ENCODE assay signal across 1 cellular context in the genomic region with DNA sequence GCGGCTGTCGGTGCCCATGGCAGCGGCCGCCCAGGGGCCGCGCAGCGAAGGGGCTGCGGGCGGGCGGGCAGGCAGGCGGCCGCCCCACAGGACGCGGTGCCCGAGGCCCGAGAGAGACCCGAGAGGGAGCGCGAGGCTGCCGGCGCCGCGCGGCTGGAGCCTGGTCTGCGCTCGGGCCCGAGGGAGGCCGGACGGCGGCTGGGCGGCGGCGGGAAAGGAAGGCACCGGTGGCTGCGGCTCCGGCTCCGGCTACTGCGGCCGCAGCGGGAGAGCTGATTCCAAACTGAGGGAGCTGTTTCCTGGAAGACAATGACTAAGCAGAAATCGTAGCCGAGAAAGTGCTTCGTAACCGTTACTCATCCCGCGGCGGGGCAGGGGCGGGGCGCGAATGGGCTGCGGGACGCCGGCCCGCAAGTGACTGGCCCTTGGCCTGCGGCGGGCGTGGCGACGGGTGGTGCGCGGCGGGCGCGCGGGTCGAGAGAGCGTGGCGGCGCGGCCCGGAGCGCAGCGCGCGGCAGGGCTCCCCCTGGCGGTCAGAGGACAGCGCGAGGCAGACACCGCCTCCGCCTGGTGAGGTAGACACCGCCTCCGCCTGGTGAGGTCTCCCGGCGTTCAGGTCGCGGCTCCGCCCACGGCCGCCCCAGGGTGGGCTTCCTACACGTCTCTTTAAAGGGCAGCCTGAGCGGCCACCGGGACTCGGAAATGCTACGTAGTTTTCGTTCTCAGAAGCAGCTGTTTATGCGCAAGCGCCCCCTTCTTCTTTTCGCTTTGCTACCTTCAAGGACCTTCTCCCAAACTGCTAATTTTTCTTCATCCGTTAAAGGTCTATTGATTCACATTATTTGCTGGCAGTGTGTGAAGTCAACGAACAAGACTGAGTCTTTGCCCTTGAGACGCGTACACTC.
TF ChIP-seq lines count a peak whose summit lies in the region.

A gene with protein sequence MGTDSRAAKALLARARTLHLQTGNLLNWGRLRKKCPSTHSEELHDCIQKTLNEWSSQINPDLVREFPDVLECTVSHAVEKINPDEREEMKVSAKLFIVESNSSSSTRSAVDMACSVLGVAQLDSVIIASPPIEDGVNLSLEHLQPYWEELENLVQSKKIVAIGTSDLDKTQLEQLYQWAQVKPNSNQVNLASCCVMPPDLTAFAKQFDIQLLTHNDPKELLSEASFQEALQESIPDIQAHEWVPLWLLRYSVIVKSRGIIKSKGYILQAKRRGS (minus strand): TSS at position 285 of the 905 bp plus-strand sequence. CDS start 267 bp downstream, at position 18.

TF ChIP-seq in WTC11, 78 proteins besides CTCF, POLR2A, EP300 and RAD21 (continued from another document and continues in another):
- TF ChIP-seq, protein P1, sequence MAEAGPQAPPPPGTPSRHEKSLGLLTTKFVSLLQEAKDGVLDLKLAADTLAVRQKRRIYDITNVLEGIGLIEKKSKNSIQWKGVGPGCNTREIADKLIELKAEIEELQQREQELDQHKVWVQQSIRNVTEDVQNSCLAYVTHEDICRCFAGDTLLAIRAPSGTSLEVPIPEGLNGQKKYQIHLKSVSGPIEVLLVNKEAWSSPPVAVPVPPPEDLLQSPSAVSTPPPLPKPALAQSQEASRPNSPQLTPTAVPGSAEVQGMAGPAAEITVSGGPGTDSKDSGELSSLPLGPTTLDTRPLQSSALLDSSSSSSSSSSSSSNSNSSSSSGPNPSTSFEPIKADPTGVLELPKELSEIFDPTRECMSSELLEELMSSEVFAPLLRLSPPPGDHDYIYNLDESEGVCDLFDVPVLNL (CRISPR knock-in tag; IDR thresholded peaks at IDR 0.05; ENCODE audit: borderline replicate concordance, low read depth) = no peak
- TF ChIP-seq NR2C2 (CRISPR knock-in tag; IDR thresholded peaks at IDR 0.05) (no peak), CREB1 (CRISPR knock-in tag; IDR thresholded peaks at IDR 0.05) (no peak), ZNF396 (CRISPR knock-in tag; IDR thresholded peaks at IDR 0.05; ENCODE audit: borderline replicate concordance) (no peak), ZNF138 (CRISPR knock-in tag; conservative IDR thresholded peaks at IDR 0.05) (no peak), ATF1 (CRISPR knock-in tag; IDR thresholded peaks at IDR 0.05) (no peak), KAT7 (CRISPR knock-in tag; IDR thresholded peaks at IDR 0.05; ENCODE audit: borderline replicate concordance) (peak; percentile 65; the same call in 1 of the 2 replicates), ZNF671 (CRISPR knock-in tag; IDR thresholded peaks at IDR 0.05) (no peak), HMGA2 (CRISPR knock-in tag; IDR thresholded peaks at IDR 0.05) (no peak), GRHL2 (CRISPR knock-in tag; IDR thresholded peaks at IDR 0.05; ENCODE audit: insufficient replicate concordance, severe bottlenecking) (no peak), FOXP1 (CRISPR knock-in tag; IDR thresholded peaks at IDR 0.05; ENCODE audit: borderline replicate concordance) (peak; percentile 72; the same call in 1 of the 2 replicates), TEAD1 (CRISPR knock-in tag; IDR thresholded peaks at IDR 0.05) (no peak), ZNF232 (CRISPR knock-in tag; IDR thresholded peaks at IDR 0.05) (no peak), ZNF121 (CRISPR knock-in tag; IDR thresholded peaks at IDR 0.05) (no peak; the same call in 1 of the 2 replicates), ETV6 (CRISPR knock-in tag; IDR thresholded peaks at IDR 0.05) (0 out of 2 replicates have a peak, but pooled peaks have one; percentile 68), PRRX2 (CRISPR knock-in tag; IDR thresholded peaks at IDR 0.05) (no peak), IRF2 (CRISPR knock-in tag; IDR thresholded peaks at IDR 0.05; ENCODE audit: borderline replicate concordance, low read depth) (no peak), NR1H2 (CRISPR knock-in tag; IDR thresholded peaks at IDR 0.05) (no peak), RORB (CRISPR knock-in tag; IDR thresholded peaks at IDR 0.05) (no peak), NFATC4 (CRISPR knock-in tag; IDR thresholded peaks at IDR 0.05) (no peak; the same call in 1 of the 2 replicates), MYBL2 (CRISPR knock-in tag; IDR thresholded peaks at IDR 0.05) (no peak)
- TF ChIP-seq, protein P2, sequence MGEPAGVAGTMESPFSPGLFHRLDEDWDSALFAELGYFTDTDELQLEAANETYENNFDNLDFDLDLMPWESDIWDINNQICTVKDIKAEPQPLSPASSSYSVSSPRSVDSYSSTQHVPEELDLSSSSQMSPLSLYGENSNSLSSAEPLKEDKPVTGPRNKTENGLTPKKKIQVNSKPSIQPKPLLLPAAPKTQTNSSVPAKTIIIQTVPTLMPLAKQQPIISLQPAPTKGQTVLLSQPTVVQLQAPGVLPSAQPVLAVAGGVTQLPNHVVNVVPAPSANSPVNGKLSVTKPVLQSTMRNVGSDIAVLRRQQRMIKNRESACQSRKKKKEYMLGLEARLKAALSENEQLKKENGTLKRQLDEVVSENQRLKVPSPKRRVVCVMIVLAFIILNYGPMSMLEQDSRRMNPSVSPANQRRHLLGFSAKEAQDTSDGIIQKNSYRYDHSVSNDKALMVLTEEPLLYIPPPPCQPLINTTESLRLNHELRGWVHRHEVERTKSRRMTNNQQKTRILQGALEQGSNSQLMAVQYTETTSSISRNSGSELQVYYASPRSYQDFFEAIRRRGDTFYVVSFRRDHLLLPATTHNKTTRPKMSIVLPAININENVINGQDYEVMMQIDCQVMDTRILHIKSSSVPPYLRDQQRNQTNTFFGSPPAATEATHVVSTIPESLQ (CRISPR knock-in tag; IDR thresholded peaks at IDR 0.05) = no peak
- TF ChIP-seq, protein P3, sequence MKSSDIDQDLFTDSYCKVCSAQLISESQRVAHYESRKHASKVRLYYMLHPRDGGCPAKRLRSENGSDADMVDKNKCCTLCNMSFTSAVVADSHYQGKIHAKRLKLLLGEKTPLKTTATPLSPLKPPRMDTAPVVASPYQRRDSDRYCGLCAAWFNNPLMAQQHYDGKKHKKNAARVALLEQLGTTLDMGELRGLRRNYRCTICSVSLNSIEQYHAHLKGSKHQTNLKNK (CRISPR knock-in tag; IDR thresholded peaks at IDR 0.05) = no peak
- TF ChIP-seq, protein P4, sequence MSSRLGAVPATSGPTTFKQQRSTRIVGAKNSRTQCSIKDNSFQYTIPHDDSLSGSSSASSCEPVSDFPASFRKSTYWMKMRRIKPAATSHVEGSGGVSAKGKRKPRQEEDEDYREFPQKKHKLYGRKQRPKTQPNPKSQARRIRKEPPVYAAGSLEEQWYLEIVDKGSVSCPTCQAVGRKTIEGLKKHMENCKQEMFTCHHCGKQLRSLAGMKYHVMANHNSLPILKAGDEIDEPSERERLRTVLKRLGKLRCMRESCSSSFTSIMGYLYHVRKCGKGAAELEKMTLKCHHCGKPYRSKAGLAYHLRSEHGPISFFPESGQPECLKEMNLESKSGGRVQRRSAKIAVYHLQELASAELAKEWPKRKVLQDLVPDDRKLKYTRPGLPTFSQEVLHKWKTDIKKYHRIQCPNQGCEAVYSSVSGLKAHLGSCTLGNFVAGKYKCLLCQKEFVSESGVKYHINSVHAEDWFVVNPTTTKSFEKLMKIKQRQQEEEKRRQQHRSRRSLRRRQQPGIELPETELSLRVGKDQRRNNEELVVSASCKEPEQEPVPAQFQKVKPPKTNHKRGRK (CRISPR knock-in tag; IDR thresholded peaks at IDR 0.05; ENCODE audit: borderline replicate concordance) = no peak
- TF ChIP-seq, protein P5, sequence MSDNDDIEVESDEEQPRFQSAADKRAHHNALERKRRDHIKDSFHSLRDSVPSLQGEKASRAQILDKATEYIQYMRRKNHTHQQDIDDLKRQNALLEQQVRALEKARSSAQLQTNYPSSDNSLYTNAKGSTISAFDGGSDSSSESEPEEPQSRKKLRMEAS (CRISPR knock-in tag; IDR thresholded peaks at IDR 0.05) = no peak
- TF ChIP-seq, protein P6, sequence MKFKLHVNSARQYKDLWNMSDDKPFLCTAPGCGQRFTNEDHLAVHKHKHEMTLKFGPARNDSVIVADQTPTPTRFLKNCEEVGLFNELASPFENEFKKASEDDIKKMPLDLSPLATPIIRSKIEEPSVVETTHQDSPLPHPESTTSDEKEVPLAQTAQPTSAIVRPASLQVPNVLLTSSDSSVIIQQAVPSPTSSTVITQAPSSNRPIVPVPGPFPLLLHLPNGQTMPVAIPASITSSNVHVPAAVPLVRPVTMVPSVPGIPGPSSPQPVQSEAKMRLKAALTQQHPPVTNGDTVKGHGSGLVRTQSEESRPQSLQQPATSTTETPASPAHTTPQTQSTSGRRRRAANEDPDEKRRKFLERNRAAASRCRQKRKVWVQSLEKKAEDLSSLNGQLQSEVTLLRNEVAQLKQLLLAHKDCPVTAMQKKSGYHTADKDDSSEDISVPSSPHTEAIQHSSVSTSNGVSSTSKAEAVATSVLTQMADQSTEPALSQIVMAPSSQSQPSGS (CRISPR knock-in tag; IDR thresholded peaks at IDR 0.05; ENCODE audit: borderline replicate concordance, low read depth) = no peak
- TF ChIP-seq, protein P7, sequence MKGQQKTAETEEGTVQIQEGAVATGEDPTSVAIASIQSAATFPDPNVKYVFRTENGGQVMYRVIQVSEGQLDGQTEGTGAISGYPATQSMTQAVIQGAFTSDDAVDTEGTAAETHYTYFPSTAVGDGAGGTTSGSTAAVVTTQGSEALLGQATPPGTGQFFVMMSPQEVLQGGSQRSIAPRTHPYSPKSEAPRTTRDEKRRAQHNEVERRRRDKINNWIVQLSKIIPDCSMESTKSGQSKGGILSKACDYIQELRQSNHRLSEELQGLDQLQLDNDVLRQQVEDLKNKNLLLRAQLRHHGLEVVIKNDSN (CRISPR knock-in tag; IDR thresholded peaks at IDR 0.05) = no peak
- TF ChIP-seq, protein P8, sequence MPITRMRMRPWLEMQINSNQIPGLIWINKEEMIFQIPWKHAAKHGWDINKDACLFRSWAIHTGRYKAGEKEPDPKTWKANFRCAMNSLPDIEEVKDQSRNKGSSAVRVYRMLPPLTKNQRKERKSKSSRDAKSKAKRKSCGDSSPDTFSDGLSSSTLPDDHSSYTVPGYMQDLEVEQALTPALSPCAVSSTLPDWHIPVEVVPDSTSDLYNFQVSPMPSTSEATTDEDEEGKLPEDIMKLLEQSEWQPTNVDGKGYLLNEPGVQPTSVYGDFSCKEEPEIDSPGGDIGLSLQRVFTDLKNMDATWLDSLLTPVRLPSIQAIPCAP (CRISPR knock-in tag; IDR thresholded peaks at IDR 0.05) = no peak; the same call in 1 of the 2 replicates
- TF ChIP-seq, protein P9, sequence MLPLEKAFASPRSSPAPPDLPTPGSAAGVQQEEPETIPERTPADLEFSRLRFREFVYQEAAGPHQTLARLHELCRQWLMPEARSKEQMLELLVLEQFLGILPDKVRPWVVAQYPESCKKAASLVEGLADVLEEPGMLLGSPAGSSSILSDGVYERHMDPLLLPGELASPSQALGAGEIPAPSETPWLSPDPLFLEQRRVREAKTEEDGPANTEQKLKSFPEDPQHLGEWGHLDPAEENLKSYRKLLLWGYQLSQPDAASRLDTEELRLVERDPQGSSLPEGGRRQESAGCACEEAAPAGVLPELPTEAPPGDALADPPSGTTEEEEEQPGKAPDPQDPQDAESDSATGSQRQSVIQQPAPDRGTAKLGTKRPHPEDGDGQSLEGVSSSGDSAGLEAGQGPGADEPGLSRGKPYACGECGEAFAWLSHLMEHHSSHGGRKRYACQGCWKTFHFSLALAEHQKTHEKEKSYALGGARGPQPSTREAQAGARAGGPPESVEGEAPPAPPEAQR (CRISPR knock-in tag; IDR thresholded peaks at IDR 0.05) = 0 out of 2 replicates have a peak, but pooled peaks have one; percentile 7
- TF ChIP-seq, protein P10, sequence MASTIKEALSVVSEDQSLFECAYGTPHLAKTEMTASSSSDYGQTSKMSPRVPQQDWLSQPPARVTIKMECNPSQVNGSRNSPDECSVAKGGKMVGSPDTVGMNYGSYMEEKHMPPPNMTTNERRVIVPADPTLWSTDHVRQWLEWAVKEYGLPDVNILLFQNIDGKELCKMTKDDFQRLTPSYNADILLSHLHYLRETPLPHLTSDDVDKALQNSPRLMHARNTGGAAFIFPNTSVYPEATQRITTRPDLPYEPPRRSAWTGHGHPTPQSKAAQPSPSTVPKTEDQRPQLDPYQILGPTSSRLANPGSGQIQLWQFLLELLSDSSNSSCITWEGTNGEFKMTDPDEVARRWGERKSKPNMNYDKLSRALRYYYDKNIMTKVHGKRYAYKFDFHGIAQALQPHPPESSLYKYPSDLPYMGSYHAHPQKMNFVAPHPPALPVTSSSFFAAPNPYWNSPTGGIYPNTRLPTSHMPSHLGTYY (CRISPR knock-in tag; IDR thresholded peaks at IDR 0.05) = no peak
- TF ChIP-seq, protein P11, sequence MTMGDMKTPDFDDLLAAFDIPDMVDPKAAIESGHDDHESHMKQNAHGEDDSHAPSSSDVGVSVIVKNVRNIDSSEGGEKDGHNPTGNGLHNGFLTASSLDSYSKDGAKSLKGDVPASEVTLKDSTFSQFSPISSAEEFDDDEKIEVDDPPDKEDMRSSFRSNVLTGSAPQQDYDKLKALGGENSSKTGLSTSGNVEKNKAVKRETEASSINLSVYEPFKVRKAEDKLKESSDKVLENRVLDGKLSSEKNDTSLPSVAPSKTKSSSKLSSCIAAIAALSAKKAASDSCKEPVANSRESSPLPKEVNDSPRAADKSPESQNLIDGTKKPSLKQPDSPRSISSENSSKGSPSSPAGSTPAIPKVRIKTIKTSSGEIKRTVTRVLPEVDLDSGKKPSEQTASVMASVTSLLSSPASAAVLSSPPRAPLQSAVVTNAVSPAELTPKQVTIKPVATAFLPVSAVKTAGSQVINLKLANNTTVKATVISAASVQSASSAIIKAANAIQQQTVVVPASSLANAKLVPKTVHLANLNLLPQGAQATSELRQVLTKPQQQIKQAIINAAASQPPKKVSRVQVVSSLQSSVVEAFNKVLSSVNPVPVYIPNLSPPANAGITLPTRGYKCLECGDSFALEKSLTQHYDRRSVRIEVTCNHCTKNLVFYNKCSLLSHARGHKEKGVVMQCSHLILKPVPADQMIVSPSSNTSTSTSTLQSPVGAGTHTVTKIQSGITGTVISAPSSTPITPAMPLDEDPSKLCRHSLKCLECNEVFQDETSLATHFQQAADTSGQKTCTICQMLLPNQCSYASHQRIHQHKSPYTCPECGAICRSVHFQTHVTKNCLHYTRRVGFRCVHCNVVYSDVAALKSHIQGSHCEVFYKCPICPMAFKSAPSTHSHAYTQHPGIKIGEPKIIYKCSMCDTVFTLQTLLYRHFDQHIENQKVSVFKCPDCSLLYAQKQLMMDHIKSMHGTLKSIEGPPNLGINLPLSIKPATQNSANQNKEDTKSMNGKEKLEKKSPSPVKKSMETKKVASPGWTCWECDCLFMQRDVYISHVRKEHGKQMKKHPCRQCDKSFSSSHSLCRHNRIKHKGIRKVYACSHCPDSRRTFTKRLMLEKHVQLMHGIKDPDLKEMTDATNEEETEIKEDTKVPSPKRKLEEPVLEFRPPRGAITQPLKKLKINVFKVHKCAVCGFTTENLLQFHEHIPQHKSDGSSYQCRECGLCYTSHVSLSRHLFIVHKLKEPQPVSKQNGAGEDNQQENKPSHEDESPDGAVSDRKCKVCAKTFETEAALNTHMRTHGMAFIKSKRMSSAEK (CRISPR knock-in tag; IDR thresholded peaks at IDR 0.05; ENCODE audit: borderline replicate concordance) = no peak
- TF ChIP-seq, protein P12, sequence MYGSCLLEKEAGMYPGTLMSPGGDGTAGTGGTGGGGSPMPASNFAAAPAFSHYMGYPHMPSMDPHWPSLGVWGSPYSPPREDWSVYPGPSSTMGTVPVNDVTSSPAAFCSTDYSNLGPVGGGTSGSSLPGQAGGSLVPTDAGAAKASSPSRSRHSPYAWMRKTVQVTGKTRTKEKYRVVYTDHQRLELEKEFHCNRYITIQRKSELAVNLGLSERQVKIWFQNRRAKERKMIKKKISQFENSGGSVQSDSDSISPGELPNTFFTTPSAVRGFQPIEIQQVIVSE (CRISPR knock-in tag; IDR thresholded peaks at IDR 0.05; ENCODE audit: borderline replicate concordance) = no peak
